ENCODE assay signal across 23 cellular contexts in genomic region chr12:67543371-67543770, GRCh38.
DNase-seq lines count a peak whose midpoint lies in the region; ATAC-seq, FAIRE-seq and TF ChIP-seq lines count a peak whose summit lies in the region.
"Had no signal": no experiment of that assay in that cellular context is flagged by ENCODE, and none has a peak within 500 bp of the region (broad histone marks: within the 10 kb centered on the region; RNA-seq: fewer than 3 reads in every experiment).

No MANE protein-coding gene starts in this region.

- H2AFZ ChIP-seq in HepG2 (ENCODE audit: low read length) (no peak overlapping the region), astrocyte (ENCODE audit: low read depth, low read length) (no peak overlapping the region), parathyroid adenoma (peak overlapping the region; percentile 44)

- H3K36me3 ChIP-seq in HepG2 (replicated peaks in 1 of 2; ENCODE audit: control insufficient read depth in 1 of 2, insufficient read depth in 2 of 2, low read length in 2 of 2) (no peaks in the 10 kb centered on the region), right lobe of liver (no peaks in the 10 kb centered on the region), astrocyte (ENCODE audit: insufficient read depth, low read length) (no peaks in the 10 kb centered on the region), parathyroid adenoma (ENCODE audit: control insufficient read depth, insufficient read depth, low read length) (no peaks in the 10 kb centered on the region)
- H3K36me3 ChIP-seq: BE2C; BLaER1 treated with 17β-estradiol and CSF1 and Interleukin-3, amounts not matched to agents 10 nM and 100 nM; HAP-1 had no signal

- peaks cover 19% of the 10 kb centered on the region for H3K4me1 Mint-ChIP-seq in astrocyte (ENCODE audit: low read depth, unreplicated experiment)
- H3K4me1 Mint-ChIP-seq: CD14-positive monocyte had no signal

- no peak overlapping the region for H3K27ac Mint-ChIP-seq in astrocyte (ENCODE audit: unreplicated experiment)
- H3K27ac Mint-ChIP-seq: CD14-positive monocyte; CD4-positive, alpha-beta T cell; HFFc6 had no signal

- H3K9me3 ChIP-seq in HepG2 (ENCODE audit: low read length), result no peaks in the 10 kb centered on the region
- H3K9me3 ChIP-seq in right lobe of liver, result no peaks in the 10 kb centered on the region
- no peaks in the 10 kb centered on the region for H3K9me3 ChIP-seq in astrocyte (ENCODE audit: insufficient read depth, low read depth, low read length)
- no peaks in the 10 kb centered on the region for H3K9me3 ChIP-seq in parathyroid adenoma (ENCODE audit: control insufficient read depth, low read length)
- H3K9me3 ChIP-seq: BE2C; BLaER1 treated with 17β-estradiol and CSF1 and Interleukin-3, amounts not matched to agents 10 nM and 100 nM; Caco-2; HAP-1 had no signal

- in situ Hi-C loops in HepG2 (cut with HindIII; ENCODE audit: extremely low pct_ligation_motif_present, low pct_unique_long_range_greater_than_20kb), result no loop called here

- H4K20me1 ChIP-seq in HepG2 (ENCODE audit: insufficient read depth, low read length) (no peaks in the 10 kb centered on the region), astrocyte (ENCODE audit: insufficient read depth, low read length) (no peaks in the 10 kb centered on the region)
- H4K20me1 ChIP-seq: BLaER1 treated with 17β-estradiol and CSF1 and Interleukin-3, amounts not matched to agents 10 nM and 100 nM had no signal

- H3K9ac ChIP-seq in HepG2 (ENCODE audit: insufficient read depth, low read depth, low read length) (no peak overlapping the region), astrocyte (ENCODE audit: low read length) (no peak overlapping the region), parathyroid adenoma (no peak overlapping the region)
- H3K9ac ChIP-seq: BLaER1 treated with 17β-estradiol and CSF1 and Interleukin-3, amounts not matched to agents 10 nM and 100 nM had no signal

- ATAC-seq in HepG2, result no peak
- ATAC-seq in right lobe of liver, result no peak
- ATAC-seq in HG03469 (IDR thresholded peaks at IDR 0.05; ENCODE audit: unreplicated experiment), result no peak

- DNase-seq in HepG2 (ENCODE audit: low spot score) (no peak), right lobe of liver (no peak), astrocyte (ENCODE audit: low read depth) (no peak)
- no peak for DNase-seq in activated CD4-positive, CD25-positive, alpha-beta regulatory T cell (lab: John Stamatoyannopoulos, UW)
- DNase-seq: ACHN; AML-193; BE2C; Caco-2; CD4-positive, alpha-beta T cell; DMS153; DND-41; GOT3; HFFc6 had no signal

- TF ChIP-seq RAD21 in HepG2 (CRISPR knock-in tag; IDR thresholded peaks at IDR 0.05), result no peak

- H3K27me3 Mint-ChIP-seq in astrocyte (ENCODE audit: low read depth, unreplicated experiment), result peaks cover 3% of the 10 kb centered on the region
- H3K27me3 Mint-ChIP-seq: CD4-positive, alpha-beta T cell had no signal

- H3K4me2 ChIP-seq in HepG2 (ENCODE audit: low read depth, low read length) (no peak overlapping the region), astrocyte (ENCODE audit: low read length) (no peak overlapping the region), parathyroid adenoma (ENCODE audit: low read length) (no peak overlapping the region)
- H3K4me2 ChIP-seq: BLaER1 treated with 17β-estradiol and CSF1 and Interleukin-3, amounts not matched to agents 10 nM and 100 nM had no signal

- H3K27ac ChIP-seq in HepG2 (ENCODE audit: extremely low read length, insufficient read depth, low read length) (no peak overlapping the region), right lobe of liver (no peak overlapping the region), astrocyte (ENCODE audit: low read depth, low read length) (no peak overlapping the region), parathyroid adenoma (no peak overlapping the region)
- H3K27ac ChIP-seq: 22Rv1; BLaER1 treated with 17β-estradiol and CSF1 and Interleukin-3, amounts not matched to agents 10 nM and 100 nM had no signal

- H3K4me3 ChIP-seq in HepG2 (replicated peaks in 1 of 3; ENCODE audit: insufficient read depth in 1 of 3, low read depth in 2 of 3, low read length in 3 of 3) (no peak overlapping the region), right lobe of liver (no peak overlapping the region), astrocyte (ENCODE audit: insufficient read depth, low read depth, low read length) (no peak overlapping the region), parathyroid adenoma (ENCODE audit: low read depth, low read length) (no peak overlapping the region)
- H3K4me3 ChIP-seq: BLaER1 treated with 17β-estradiol and CSF1 and Interleukin-3, amounts not matched to agents 10 nM and 100 nM; HAP-1 had no signal

- BruUV-seq in HepG2 (replicated peaks; lab: Mats Ljungman, UMichigan), result no TSS peak

- 0% methylated on average over 4 of the region's 4 CpGs for WGBS in HepG2 (ENCODE audit: low lambda C conversion rate)
- WGBS in right lobe of liver (ENCODE audit: insufficient coverage, low coverage, low lambda C conversion rate, missing lambda C conversion rate), result 65% methylated on average over 4 of the region's 4 CpGs

- intact Hi-C loops in HepG2 (cut with micrococcal nuclease; ENCODE audit: unreplicated experiment), result no loop called here
- intact Hi-C loops in right lobe of liver (cut with DNase I), result no loop called here

- TF ChIP-seq POLR2A in HepG2 (IDR thresholded peaks at IDR 0.05; ENCODE audit: insufficient read depth in 1 of 2, low read depth in 2 of 2, low read length in 2 of 2) (no peak), right lobe of liver (IDR thresholded peaks at IDR 0.05) (no peak)

- CTCF ChIA-PET in HepG2 (lab: Yijun Ruan, JAX; ENCODE audit: low intra/inter-chr PET ratio, low total read pairs), result no interaction called here

- TF ChIP-seq EP300 in HepG2 (IDR thresholded peaks at IDR 0.05; ENCODE audit: low read depth in 2 of 2, low read length in 2 of 2) (no peak), HepG2 (CRISPR knock-in tag; IDR thresholded peaks at IDR 0.05; ENCODE audit: borderline replicate concordance) (no peak)

- no peaks in the 10 kb centered on the region for H3K36me3 Mint-ChIP-seq in astrocyte (ENCODE audit: low read depth, unreplicated experiment)
- H3K36me3 Mint-ChIP-seq: CD14-positive monocyte had no signal

- H3K4me1 ChIP-seq in HepG2 (ENCODE audit: insufficient read depth, low read length), result no peaks in the 10 kb centered on the region
- no peaks in the 10 kb centered on the region for H3K4me1 ChIP-seq in right lobe of liver
- no peaks in the 10 kb centered on the region for H3K4me1 ChIP-seq in astrocyte (ENCODE audit: insufficient read depth, low read length)
- peaks cover 10% of the 10 kb centered on the region for H3K4me1 ChIP-seq in parathyroid adenoma
- H3K4me1 ChIP-seq: BE2C; BLaER1 treated with 17β-estradiol and CSF1 and Interleukin-3, amounts not matched to agents 10 nM and 100 nM; Caco-2; HAP-1 had no signal

- no peaks in the 10 kb centered on the region for H3K9me3 Mint-ChIP-seq in astrocyte (ENCODE audit: unreplicated experiment)
- H3K9me3 Mint-ChIP-seq: CD4-positive, alpha-beta T cell; HFFc6 had no signal

- H3K4me3 Mint-ChIP-seq in astrocyte (ENCODE audit: unreplicated experiment), result peak overlapping the region; percentile 48
- H3K4me3 Mint-ChIP-seq: CD14-positive monocyte; CD4-positive, alpha-beta T cell; HFFc6 had no signal

- H3K79me2 ChIP-seq in HepG2 (ENCODE audit: insufficient read depth, low read length), result no peaks in the 10 kb centered on the region
- H3K79me2 ChIP-seq in astrocyte (ENCODE audit: insufficient read depth, low read length), result no peaks in the 10 kb centered on the region
- H3K79me2 ChIP-seq in parathyroid adenoma, result no peaks in the 10 kb centered on the region

- TF ChIP-seq CTCF in HepG2 (CRISPR knock-in tag; IDR thresholded peaks at IDR 0.05) (no peak), right lobe of liver (IDR thresholded peaks at IDR 0.05) (no peak), astrocyte (IDR thresholded peaks at IDR 0.05; ENCODE audit: insufficient read depth, low read depth, low read length) (no peak), parathyroid adenoma (IDR thresholded peaks at IDR 0.05) (no peak)

- no peaks in the 10 kb centered on the region for H3K27me3 ChIP-seq in HepG2 (ENCODE audit: control insufficient read depth in 1 of 2, insufficient read depth in 2 of 2, low read length in 2 of 2)
- no peaks in the 10 kb centered on the region for H3K27me3 ChIP-seq in right lobe of liver
- no peaks in the 10 kb centered on the region for H3K27me3 ChIP-seq in astrocyte (ENCODE audit: insufficient read depth, low read length)
- H3K27me3 ChIP-seq in parathyroid adenoma (ENCODE audit: control insufficient read depth, insufficient read depth, low read length), result no peaks in the 10 kb centered on the region
- H3K27me3 ChIP-seq: BE2C; BLaER1 treated with 17β-estradiol and CSF1 and Interleukin-3, amounts not matched to agents 10 nM and 100 nM had no signal

- POLR2A ChIA-PET in HepG2 (lab: Yijun Ruan, JAX), result no interaction called here

- FAIRE-seq in HepG2 (lab: Jason Lieb, UNC) (no peak), astrocyte (lab: Jason Lieb, UNC) (no peak)
- FAIRE-seq: A204.1, G401.6, GM12892, H54 had no signal

TF ChIP-seq in HepG2, 621 proteins besides CTCF, POLR2A, EP300 and RAD21 (continues in another document):
- TF ChIP-seq KDM2A (CRISPR knock-in tag; IDR thresholded peaks at IDR 0.05; ENCODE audit: borderline replicate concordance, low read depth) (no peak), GPBP1L1 (CRISPR knock-in tag; IDR thresholded peaks at IDR 0.05) (no peak), NR2F2 (IDR thresholded peaks at IDR 0.05; ENCODE audit: borderline replicate concordance, low read depth) (no peak), IRX3 (CRISPR knock-in tag; IDR thresholded peaks at IDR 0.05; ENCODE audit: borderline replicate concordance, low read depth) (no peak), MEIS1 (CRISPR knock-in tag; IDR thresholded peaks at IDR 0.05; ENCODE audit: borderline replicate concordance) (no peak), ZNF557 (CRISPR knock-in tag; IDR thresholded peaks at IDR 0.05) (no peak), HNF4G (IDR thresholded peaks at IDR 0.05; ENCODE audit: borderline replicate concordance, low read depth, low read length) (no peak), HNF4G (CRISPR knock-in tag; IDR thresholded peaks at IDR 0.05; ENCODE audit: borderline replicate concordance, low read depth) (no peak), MAFK (conservative IDR thresholded peaks at IDR 0.05 in 1 of 2, IDR thresholded peaks at IDR 0.05 in 1 of 2; ENCODE audit: low read length in 2 of 2) (peak; percentile 68 to 81)
